10 cellular contexts compared by ENCODE assay signal in genomic region chr20:10637062-10637559, GRCh38. TPM values are rescaled to one million over a fixed set of nuclear protein-coding genes. Genes with fewer than 3 reads are reported as not detected.
A peak's percentile ranks its signal among the peaks of the same experiment; 100 is the strongest.
DNase-seq lines count a peak whose midpoint lies in the region; ATAC-seq and TF ChIP-seq lines count a peak whose summit lies in the region.
"Had no signal": no experiment of that assay in that cellular context is flagged by ENCODE, and none has a peak within 500 bp of the region (broad histone marks: within the 10 kb centered on the region; RNA-seq: fewer than 3 reads in every experiment).

No MANE protein-coding gene starts in this region.

- H3K36me3 ChIP-seq in adipocyte (ENCODE audit: control insufficient read depth, insufficient read depth, low read length, severe bottlenecking) (peaks cover 45% of the 10 kb centered on the region), upper lobe of right lung (peaks cover 48% of the 10 kb centered on the region), adrenal gland (replicated peaks in 1 of 2) (peaks cover 0 to 28% of the 10 kb centered on the region in 2 donors)

- H3K27ac ChIP-seq in upper lobe of right lung (peak overlapping the region; percentile 37), adrenal gland (peak overlapping the region in 2 of 5 donors; percentile 42 to 64)

- H3K9me3 ChIP-seq in adipocyte (ENCODE audit: control insufficient read depth, low read length) (no peaks in the 10 kb centered on the region), upper lobe of right lung (no peaks in the 10 kb centered on the region), adrenal gland (replicated peaks in 1 of 3) (no peaks in the 10 kb centered on the region)

- no peaks in the 10 kb centered on the region for H3K27me3 ChIP-seq in adipocyte (replicated peaks; ENCODE audit: control insufficient read depth, insufficient read depth, low read length)
- no peaks in the 10 kb centered on the region for H3K27me3 ChIP-seq in upper lobe of right lung
- no peaks in the 10 kb centered on the region for H3K27me3 ChIP-seq in adrenal gland

- peak; percentile 22 for ATAC-seq in upper lobe of right lung
- no peak for ATAC-seq in HG03045 (IDR thresholded peaks at IDR 0.05; ENCODE audit: unreplicated experiment)
- ATAC-seq: activated naive CD8-positive, alpha-beta T cell treated with anti-CD3 and anti-CD28 coated beads, Interleukin-2, amount 50 U/mL, for 24 hours had no signal

- 75 to 90% (median 79%) methylated on average over 8 of the region's 8 CpGs for WGBS in adrenal gland, 4 donors

- DNase-seq in adipocyte (ENCODE audit: low read depth): no peak
- peak; percentile 82 for DNase-seq in fibroblast of pulmonary artery (ENCODE audit: low read depth)
- DNase-seq in myocyte (ENCODE audit: low read depth): peak; percentile 51
- DNase-seq in upper lobe of right lung: no peak
- DNase-seq in adrenal gland: no peak
- no peak for DNase-seq in activated gamma-delta T cell treated with Interleukin-2 at 50 U/mL for 16 hours
- DNase-seq in HEK293T (ENCODE audit: extremely low spot score): no peak
- DNase-seq: activated CD4-positive, alpha-beta T cell treated with anti-CD3 and anti-CD28 coated beads for 1 hour; activated naive CD8-positive, alpha-beta T cell treated with anti-CD3 and anti-CD28 coated beads, Interleukin-2, amount 50 U/mL, for 24 hours had no signal

- peak overlapping the region; percentile 8 for H3K9ac ChIP-seq in adipocyte (ENCODE audit: low read length)

- TF ChIP-seq CTCF in fibroblast of pulmonary artery (IDR thresholded peaks at IDR 0.05; ENCODE audit: low read length, missing control alignments) (no peak), upper lobe of right lung (IDR thresholded peaks at IDR 0.05) (no peak), adrenal gland (IDR thresholded peaks at IDR 0.05) (no peak)

- intact Hi-C loops in upper lobe of right lung (cut with DNase I): no loop called here
- intact Hi-C loops in adrenal gland (cut with DNase I): no loop called here

- peak overlapping the region; percentile 5 for H3K4me3 ChIP-seq in adipocyte (ENCODE audit: low read length)
- H3K4me3 ChIP-seq in fibroblast of pulmonary artery (replicated peaks; ENCODE audit: low read depth, low read length): no peak overlapping the region
- no peak overlapping the region for H3K4me3 ChIP-seq in upper lobe of right lung
- H3K4me3 ChIP-seq in adrenal gland: no peak overlapping the region

- TF ChIP-seq POLR2A in adrenal gland (IDR thresholded peaks at IDR 0.05): no peak

- POLR2A ChIA-PET in HEK293T (lab: Yijun Ruan, JAX): no interaction called here

- H3K4me1 ChIP-seq in adipocyte (ENCODE audit: control insufficient read depth, insufficient read depth, low read length): peaks cover 41% of the 10 kb centered on the region
- H3K4me1 ChIP-seq in upper lobe of right lung: peaks cover 24% of the 10 kb centered on the region
- peaks cover 0 to 10% of the 10 kb centered on the region in 2 donors for H3K4me1 ChIP-seq in adrenal gland (replicated peaks in 1 of 2)

- CTCF ChIA-PET in HEK293T (lab: Yijun Ruan, JAX): no interaction called here

TF ChIP-seq in HEK293T, 16 proteins besides CTCF, POLR2A, EP300 and RAD21:
- TF ChIP-seq ARNT (IDR thresholded peaks at IDR 0.05): no peak
- no peak for TF ChIP-seq ZNF384 (IDR thresholded peaks at IDR 0.05)
- no peak for TF ChIP-seq NFRKB (IDR thresholded peaks at IDR 0.05)
- no peak for TF ChIP-seq CTBP1 (IDR thresholded peaks at IDR 0.05; ENCODE audit: borderline replicate concordance)
- no peak for TF ChIP-seq PKNOX1 (IDR thresholded peaks at IDR 0.05)
- no peak for TF ChIP-seq FOXM1 (IDR thresholded peaks at IDR 0.05; ENCODE audit: borderline replicate concordance)
- TF ChIP-seq FOXK2 (IDR thresholded peaks at IDR 0.05): no peak
- TF ChIP-seq TARDBP (IDR thresholded peaks at IDR 0.05): no peak
- no peak for TF ChIP-seq LEF1 (IDR thresholded peaks at IDR 0.05; ENCODE audit: borderline replicate concordance)
- TF ChIP-seq SP1 (IDR thresholded peaks at IDR 0.05): no peak
- TF ChIP-seq SUZ12 (IDR thresholded peaks at IDR 0.05): no peak
- no peak for TF ChIP-seq L3MBTL2 (conservative IDR thresholded peaks at IDR 0.05)
- no peak for TF ChIP-seq FOXA1 (IDR thresholded peaks at IDR 0.05)
- TF ChIP-seq ELF4 (IDR thresholded peaks at IDR 0.05): no peak

RNA-seq across cellular contexts. Expression of gene JAG1, which starts 36.7 kb away (rescaled TPM):
- total RNA-seq in myocyte (14.0 and 30.8 TPM in 2 replicates), upper lobe of right lung (51.6 TPM), adrenal gland (10 to 100 TPM in 6 of 8 donors, 1 to 10 TPM in 2; 7.9 to 22.0 (median 16.0) TPM)
- 13.7 TPM for polyA plus RNA-seq in myocyte (2012)
- polyA plus RNA-seq in adrenal gland: 1 to 10 TPM; 6.8 to 8.5 (median 7.9) TPM

Comparison
In these comparisons a context has a peak if more than half of its experiments do, and no peak if none do; other contexts are left out.
1. DNase-seq: peak in fibroblast of pulmonary artery (single experiment) and myocyte (single experiment); none in adipocyte (single experiment), upper lobe of right lung (single experiment), adrenal gland (0 of 7), activated gamma-delta T cell treated with Interleukin-2 at 50 U/mL for 16 hours (single experiment) and HEK293T (single experiment).